ENCODE assay signal across 12 cellular contexts in genomic region chr7:37287093-37287492, GRCh38.
A peak's percentile ranks its signal among the peaks of the same experiment; 100 is the strongest.
DNase-seq lines count a peak whose midpoint lies in the region; ATAC-seq and TF ChIP-seq lines count a peak whose summit lies in the region.
"Had no signal": no experiment of that assay in that cellular context is flagged by ENCODE, and none has a peak within 500 bp of the region (broad histone marks: within the 10 kb centered on the region; RNA-seq: fewer than 3 reads in every experiment).

No MANE protein-coding gene starts in this region.

- no peaks in the 10 kb centered on the region for H3K36me3 ChIP-seq in DOHH2 (ENCODE audit: control insufficient read depth, low read length)

- peaks cover 50% of the 10 kb centered on the region for H3K79me2 ChIP-seq in DOHH2 (ENCODE audit: control insufficient read depth, low read length)

- H3K27ac ChIP-seq in DOHH2 (ENCODE audit: low read depth, low read length), result peak overlapping the region; percentile 89
- H3K27ac ChIP-seq: epithelial cell of prostate, RWPE1 had no signal

- H3K4me2 ChIP-seq in DOHH2 (ENCODE audit: low read length), result peak overlapping the region; percentile 60

- peaks cover 37% of the 10 kb centered on the region for H3F3A ChIP-seq in DOHH2 (ENCODE audit: control insufficient read depth, insufficient read depth)

- TF ChIP-seq CTCF in DOHH2 (IDR thresholded peaks at IDR 0.05; ENCODE audit: low read depth, low read length, poor library complexity, severe bottlenecking), result no peak

- no peaks in the 10 kb centered on the region for H3K27me3 ChIP-seq in DOHH2 (ENCODE audit: control insufficient read depth, low read length)

- peak overlapping the region; percentile 53 for H3K4me3 ChIP-seq in DOHH2 (ENCODE audit: low read length)

- peaks cover 74% of the 10 kb centered on the region for H3K4me1 ChIP-seq in DOHH2 (ENCODE audit: control insufficient read depth, low read length)

- no peaks in the 10 kb centered on the region for H3K9me2 ChIP-seq in DOHH2 (replicated peaks; ENCODE audit: control insufficient read depth, low read length)

- 0 out of 2 replicates have a peak, but pooled peaks cover 6% of the 10 kb centered on the region for H4K20me1 ChIP-seq in DOHH2 (ENCODE audit: control insufficient read depth, insufficient read depth, low read depth, low read length)

- ATAC-seq in GM21529 (IDR thresholded peaks at IDR 0.05; ENCODE audit: unreplicated experiment) (peak; percentile 69), GM21576 (IDR thresholded peaks at IDR 0.05; ENCODE audit: unreplicated experiment) (no peak), HG03457 (IDR thresholded peaks at IDR 0.05; ENCODE audit: unreplicated experiment) (no peak)

- H3K9me3 ChIP-seq in DOHH2 (ENCODE audit: control insufficient read depth, insufficient read depth, low read length), result no peaks in the 10 kb centered on the region

- DNase-seq in NAMALWA (ENCODE audit: low spot score) (peak; percentile 93), dermis blood vessel endothelial cell (peak; percentile 14), NCI-H2227 treated with DMSO at 0.1 percent for 48 hours (lab: John Stamatoyannopoulos, UW) (no peak)
- no peak for DNase-seq in stimulated activated CD4-positive, alpha-beta T cell treated with anti-CD3 and anti-CD28 coated beads, Interleukin-1b, Interleukin-23, amount 100 ng/mL, for 48 hours
- DNase-seq: activated T-cell treated with anti-CD3 and anti-CD28 coated beads, Interleukin-2, amount 50 U/mL, for 1 hour; GDM1 had no signal

Comparison
In these comparisons a context has a peak if more than half of its experiments do, and no peak if none do; other contexts are left out.
1. DNase-seq: peak in NAMALWA (single experiment) and dermis blood vessel endothelial cell (single experiment); none in NCI-H2227 treated with DMSO at 0.1 percent for 48 hours (single experiment) and stimulated activated CD4-positive, alpha-beta T cell treated with anti-CD3 and anti-CD28 coated beads, Interleukin-1b, Interleukin-23, amount 100 ng/mL, for 48 hours (single experiment).